In genomic region chr7:117435475-117436043, GRCh38 we compare ENCODE assay signal across 11 cellular contexts. TPM values are rescaled to one million over a fixed set of nuclear protein-coding genes. Genes with fewer than 3 reads are reported as not detected.
DNase-seq lines count a peak whose midpoint lies in the region; ATAC-seq, FAIRE-seq and TF ChIP-seq lines count a peak whose summit lies in the region.
"Had no signal": no experiment of that assay in that cellular context is flagged by ENCODE, and none has a peak within 500 bp of the region (broad histone marks: within the 10 kb centered on the region; RNA-seq: fewer than 3 reads in every experiment).

No MANE protein-coding gene starts in this region.

- no peak overlapping the region for H3K27ac Mint-ChIP-seq in type B pancreatic cell

- peak; percentile 90 for FAIRE-seq in islet of Langerhans (lab: Jason Lieb, UNC)

- no peaks in the 10 kb centered on the region for H3K36me3 Mint-ChIP-seq in type B pancreatic cell

- H3K4me1 Mint-ChIP-seq in type B pancreatic cell (ENCODE audit: unreplicated experiment) = no peaks in the 10 kb centered on the region

- TF ChIP-seq CTCF in type B pancreatic cell (conservative IDR thresholded peaks at IDR 0.05) = no peak

- DNase-seq in NCI-H1417 treated with DMSO at 0.1 percent for 48 hours (lab: John Stamatoyannopoulos, UW) (no peak), NCI-H128 (lab: John Stamatoyannopoulos, UW; ENCODE audit: unreplicated experiment) (no peak), type B pancreatic cell (ENCODE audit: extremely low spot score, unreplicated experiment) (no peak), activated T-cell treated with anti-CD3 and anti-CD28 coated beads for 4 hours (no peak)

- ATAC-seq in GM18519 (IDR thresholded peaks at IDR 0.05; ENCODE audit: low FRiP score, unreplicated experiment) (peak; percentile 97), GM21526 (IDR thresholded peaks at IDR 0.05; ENCODE audit: low FRiP score, unreplicated experiment) (peak; percentile 90), HG03378 (IDR thresholded peaks at IDR 0.05; ENCODE audit: unreplicated experiment) (peak; percentile 99)
- ATAC-seq: gastroesophageal sphincter had no signal

- no peak overlapping the region for H3K4me3 Mint-ChIP-seq in type B pancreatic cell

- no peaks in the 10 kb centered on the region for H3K9me3 Mint-ChIP-seq in type B pancreatic cell

- H3K27me3 Mint-ChIP-seq in type B pancreatic cell = no peaks in the 10 kb centered on the region

RNA-seq across cellular contexts. Expression of gene ASZ1, which starts 8.3 kb away (rescaled TPM):
- total RNA-seq in type B pancreatic cell (ENCODE audit: low replicate concordance) = not detected in 2 replicates
- total RNA-seq: G401, gastroesophageal sphincter, pulmonary artery endothelial cell had no signal

RNA-seq across cellular contexts. Expression of gene CFTR, which starts 44.3 kb away (rescaled TPM):
- 11.0 and 22.0 TPM in 2 replicates for total RNA-seq in type B pancreatic cell (ENCODE audit: low replicate concordance)
- total RNA-seq: G401, pulmonary artery endothelial cell had no signal
